ENCODE assay signal across 8 cellular contexts in the genomic region with DNA sequence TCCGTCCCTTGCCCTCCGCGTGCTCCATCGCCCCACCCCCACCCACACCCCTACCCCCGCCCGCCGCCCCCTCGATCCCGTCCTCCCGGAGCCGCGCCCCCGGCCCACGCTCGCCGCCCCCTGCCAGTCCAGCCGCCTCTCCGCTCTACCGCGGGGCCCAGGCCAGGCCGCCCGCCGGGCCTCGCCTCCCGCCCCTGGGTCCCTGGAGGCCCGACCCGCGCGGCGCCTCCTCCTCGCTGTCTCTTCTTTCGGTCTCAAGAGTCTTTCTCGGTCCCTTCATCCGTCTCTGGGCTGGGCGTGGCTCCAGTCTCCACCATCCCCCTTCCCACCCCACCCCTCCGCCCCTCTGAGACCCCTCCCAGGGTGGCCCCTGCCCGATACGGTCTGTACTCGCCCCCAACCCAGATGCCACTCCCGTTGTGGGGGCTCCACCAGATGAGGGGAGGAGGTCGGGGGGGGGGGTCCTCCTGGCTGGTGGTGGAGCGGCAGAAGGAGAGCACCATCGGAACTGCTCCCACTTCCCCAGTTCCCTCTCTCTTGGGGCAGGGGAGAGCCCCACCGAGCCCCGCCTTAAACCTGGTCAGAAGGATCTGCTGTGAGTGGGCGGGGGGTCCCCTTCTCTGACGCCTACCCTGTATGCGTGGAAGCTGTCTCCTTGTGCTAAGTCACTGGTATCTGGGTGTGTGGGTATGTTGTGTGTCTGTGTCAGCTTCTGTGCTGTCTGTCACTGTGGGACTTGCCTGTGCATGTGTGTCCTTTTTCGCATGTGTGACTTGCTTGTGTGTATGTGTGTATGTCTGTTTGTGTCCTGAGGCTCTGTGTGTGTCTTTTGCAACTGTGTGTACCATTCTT.
DNase-seq lines count a peak whose midpoint lies in the region; ATAC-seq and FAIRE-seq lines count a peak whose summit lies in the region.

No MANE protein-coding gene starts in this region.

- peak; percentile 38 for ATAC-seq in GM19438 (IDR thresholded peaks at IDR 0.05; ENCODE audit: low read depth, unreplicated experiment)
- ATAC-seq in activated naive CD8-positive, alpha-beta T cell treated with anti-CD3 and anti-CD28 coated beads, Interleukin-2, amount 50 U/mL, for 24 hours, result peak; percentile 23

- H3K4me3 ChIP-seq in iPS-11a (ENCODE audit: low read depth, low read length), result peak overlapping the region; percentile 78

- H3K9me3 Mint-ChIP-seq in activated naive CD8-positive, alpha-beta T cell treated with anti-CD3 and anti-CD28 coated beads, Interleukin-2, amount 50 U/mL, for 24 hours, result no peaks in the 10 kb centered on the region

- peaks cover 13% of the 10 kb centered on the region for H3K27me3 Mint-ChIP-seq in activated naive CD8-positive, alpha-beta T cell treated with anti-CD3 and anti-CD28 coated beads, Interleukin-2, amount 50 U/mL, for 24 hours

- peak; percentile 34 to 39 for DNase-seq in AML-193 (lab: John Stamatoyannopoulos, UW)
- DNase-seq in RKO (ENCODE audit: low spot score), result peak; percentile 57
- DNase-seq in activated naive CD8-positive, alpha-beta T cell treated with anti-CD3 and anti-CD28 coated beads, Interleukin-2, amount 50 U/mL, for 24 hours, result peak; percentile 50
- DNase-seq in stimulated activated CD4-positive, alpha-beta T cell treated with anti-CD3 and anti-CD28 coated beads, Interleukin-12 subunit alpha, Interleukin-12 subunit beta, amount 100 ng/mL, for 24 hours (ENCODE audit: low read depth in 2 of 2), result peak; percentile 13 to 32
- no peak for DNase-seq in RCC 7860 (ENCODE audit: low spot score)
- no peak for DNase-seq in ACHN

- H3K27ac Mint-ChIP-seq in activated naive CD8-positive, alpha-beta T cell treated with anti-CD3 and anti-CD28 coated beads, Interleukin-2, amount 50 U/mL, for 24 hours, result peak overlapping the region; percentile 68

- no peak for FAIRE-seq in RCC 7860 (lab: Jason Lieb, UNC)

- H3K36me3 Mint-ChIP-seq in activated naive CD8-positive, alpha-beta T cell treated with anti-CD3 and anti-CD28 coated beads, Interleukin-2, amount 50 U/mL, for 24 hours (ENCODE audit: low read depth), result no peaks in the 10 kb centered on the region

- in situ Hi-C loops in ACHN (cut with HindIII; ENCODE audit: low pct_ligation_motif_present, low pct_unique_long_range_greater_than_20kb, low sequenced_read_pairs), result no loop called here

- peak overlapping the region; percentile 80 for H3K4me3 Mint-ChIP-seq in activated naive CD8-positive, alpha-beta T cell treated with anti-CD3 and anti-CD28 coated beads, Interleukin-2, amount 50 U/mL, for 24 hours

- H3K4me1 Mint-ChIP-seq in activated naive CD8-positive, alpha-beta T cell treated with anti-CD3 and anti-CD28 coated beads, Interleukin-2, amount 50 U/mL, for 24 hours, result peaks cover 23% of the 10 kb centered on the region

Comparison
In these comparisons a context has a peak if more than half of its experiments do, and no peak if none do; other contexts are left out.
1. DNase-seq: peak in AML-193 (2 of 2), RKO (single experiment), activated naive CD8-positive, alpha-beta T cell treated with anti-CD3 and anti-CD28 coated beads, Interleukin-2, amount 50 U/mL, for 24 hours (single experiment) and stimulated activated CD4-positive, alpha-beta T cell treated with anti-CD3 and anti-CD28 coated beads, Interleukin-12 subunit alpha, Interleukin-12 subunit beta, amount 100 ng/mL, for 24 hours (2 of 2); none in RCC 7860 (single experiment) and ACHN (single experiment).